In genomic region chr15:22527016-22527415, GRCh38 we compare ENCODE assay signal across 7 cellular contexts.
DNase-seq lines count a peak whose midpoint lies in the region; ATAC-seq and TF ChIP-seq lines count a peak whose summit lies in the region.
"Not testable (repeated sequence)": the region's sequence is repeated elsewhere in the genome, so short reads cannot be mapped to it uniquely, and the experiment has no call there.

No MANE protein-coding gene starts in this region.

- not testable (repeated sequence) for H3K4me3 ChIP-seq in brain microvascular endothelial cell (ENCODE audit: low read depth, low read length)

- not testable (repeated sequence) for H3K27ac ChIP-seq in brain microvascular endothelial cell

- not testable (repeated sequence) for H3K27me3 Mint-ChIP-seq in activated naive CD4-positive, alpha-beta T cell treated with anti-CD3 and anti-CD28 coated beads for 36 hours (ENCODE audit: low read depth)

- ATAC-seq in GM18511 (IDR thresholded peaks at IDR 0.05; ENCODE audit: unreplicated experiment), result peak; percentile 75
- peak; percentile 82 for ATAC-seq in GM19351 (IDR thresholded peaks at IDR 0.05; ENCODE audit: unreplicated experiment)
- ATAC-seq in GM21390 (IDR thresholded peaks at IDR 0.05; ENCODE audit: unreplicated experiment), result peak; percentile 77
- ATAC-seq in HG02642 (IDR thresholded peaks at IDR 0.05; ENCODE audit: poor library complexity, unreplicated experiment), result peak; percentile 55
- ATAC-seq in HG03378 (IDR thresholded peaks at IDR 0.05; ENCODE audit: unreplicated experiment), result peak; percentile 25

- not testable (repeated sequence) for H3K4me1 Mint-ChIP-seq in activated naive CD4-positive, alpha-beta T cell treated with anti-CD3 and anti-CD28 coated beads for 36 hours (ENCODE audit: low read depth)

- CTCF ChIA-PET in activated naive CD4-positive, alpha-beta T cell treated with anti-CD3 and anti-CD28 coated beads for 36 hours (lab: Charles Lee), result not testable (repeated sequence)

- H3K27me3 ChIP-seq in brain microvascular endothelial cell (replicated peaks), result not testable (repeated sequence)

- H3K36me3 ChIP-seq in brain microvascular endothelial cell (replicated peaks), result not testable (repeated sequence)

- not testable (repeated sequence) for H3K27ac Mint-ChIP-seq in activated naive CD4-positive, alpha-beta T cell treated with anti-CD3 and anti-CD28 coated beads for 36 hours

- not testable (repeated sequence) for H3K9me3 Mint-ChIP-seq in activated naive CD4-positive, alpha-beta T cell treated with anti-CD3 and anti-CD28 coated beads for 36 hours

- not testable (repeated sequence) for H3K4me3 Mint-ChIP-seq in activated naive CD4-positive, alpha-beta T cell treated with anti-CD3 and anti-CD28 coated beads for 36 hours

- peak; percentile 3 for DNase-seq in activated naive CD4-positive, alpha-beta T cell treated with anti-CD3 and anti-CD28 coated beads for 36 hours
- peak; percentile 0 for DNase-seq in brain microvascular endothelial cell

- H3K36me3 Mint-ChIP-seq in activated naive CD4-positive, alpha-beta T cell treated with anti-CD3 and anti-CD28 coated beads for 36 hours (ENCODE audit: low read depth), result not testable (repeated sequence)

- intact Hi-C loops in activated naive CD4-positive, alpha-beta T cell treated with anti-CD3 and anti-CD28 coated beads for 36 hours (cut with micrococcal nuclease), result not testable (repeated sequence)

- not testable (repeated sequence) for TF ChIP-seq CTCF in brain microvascular endothelial cell (IDR thresholded peaks at IDR 0.05; ENCODE audit: low read depth, low read length, missing control alignments)

- in situ Hi-C loops in brain microvascular endothelial cell (cut with HindIII; ENCODE audit: low pct_ligation_motif_present, low sequenced_read_pairs), result not testable (repeated sequence)

Comparison
In these comparisons a context has a peak if more than half of its experiments do, and no peak if none do; other contexts are left out.
1. ATAC-seq: peak in every context shown above with its lines; median percentile 82 in GM19351; 77 in GM21390; 75 in GM18511; 55 in HG02642; 25 in HG03378.